Comparison of ENCODE assay signal across 10 cellular contexts in genomic region chr18:9140984-9141383, GRCh38. TPM values are rescaled to one million over a fixed set of nuclear protein-coding genes. Genes with fewer than 3 reads are reported as not detected.
A peak's percentile ranks its signal among the peaks of the same experiment; 100 is the strongest.
DNase-seq lines count a peak whose midpoint lies in the region; ATAC-seq and TF ChIP-seq lines count a peak whose summit lies in the region.
"Had no signal": no experiment of that assay in that cellular context is flagged by ENCODE, and none has a peak within 500 bp of the region (broad histone marks: within the 10 kb centered on the region; RNA-seq: fewer than 3 reads in every experiment).

No MANE protein-coding gene starts in this region.

- CTCF ChIA-PET in activated B cell treated with CpG ODN at 0.5 μM for 24 hours (lab: Charles Lee): interaction anchor here (1.0 to 4.9 kb wide), 5 partner anchors 19 to 67 kb away, joined by 3 to 19 read pairs (median 7); partner anchors contain the start of gene NDUFV2

- no peak for TF ChIP-seq CTCF in activated B cell treated with CpG ODN at 0.5 μM for 24 hours (IDR thresholded peaks at IDR 0.05)

- intact Hi-C loops in activated B cell treated with CpG ODN at 0.5 μM for 24 hours (cut with micrococcal nuclease): no loop called here

- H3K4me3 Mint-ChIP-seq in activated T-cell treated with anti-CD3 and anti-CD28 coated beads, Interleukin-2, amount 50 U/mL, for 24 hours: peak overlapping the region; percentile 88
- peak overlapping the region; percentile 81 for H3K4me3 Mint-ChIP-seq in activated B cell treated with CpG ODN at 0.5 μM for 24 hours
- peak overlapping the region; percentile 8 to 60 (median 19) for H3K4me3 Mint-ChIP-seq in immature natural killer cell
- peak overlapping the region; percentile 73 to 87 for H3K4me3 Mint-ChIP-seq in stimulated activated naive CD8-positive, alpha-beta T cell treated with anti-CD3 and anti-CD28 coated beads, Interleukin-15, amount 100 ng/mL, for 72 hours

- no peak for ATAC-seq in activated B cell treated with CpG ODN at 0.5 μM for 24 hours (ENCODE audit: low read depth)
- ATAC-seq in stimulated activated naive CD8-positive, alpha-beta T cell treated with anti-CD3 and anti-CD28 coated beads, Interleukin-15, amount 100 ng/mL, for 72 hours: no peak
- no peak for ATAC-seq in HG02588 (IDR thresholded peaks at IDR 0.05; ENCODE audit: unreplicated experiment)
- ATAC-seq: upper lobe of right lung had no signal

- H3K9me3 Mint-ChIP-seq in activated T-cell treated with anti-CD3 and anti-CD28 coated beads, Interleukin-2, amount 50 U/mL, for 24 hours: no peaks in the 10 kb centered on the region
- no peaks in the 10 kb centered on the region for H3K9me3 Mint-ChIP-seq in activated B cell treated with CpG ODN at 0.5 μM for 24 hours
- H3K9me3 Mint-ChIP-seq in immature natural killer cell: no peaks in the 10 kb centered on the region
- H3K9me3 Mint-ChIP-seq in stimulated activated naive CD8-positive, alpha-beta T cell treated with anti-CD3 and anti-CD28 coated beads, Interleukin-15, amount 100 ng/mL, for 72 hours: no peaks in the 10 kb centered on the region

- DNase-seq in activated T-cell treated with anti-CD3 and anti-CD28 coated beads, Interleukin-2, amount 50 U/mL, for 24 hours: no peak
- no peak for DNase-seq in activated T-cell treated with anti-CD3 and anti-CD28 coated beads, Interleukin-2, amount 50 U/mL, for 48 hours
- DNase-seq in activated B cell treated with CpG ODN at 0.5 μM for 24 hours: no peak
- no peak for DNase-seq in immature natural killer cell
- DNase-seq in stimulated activated naive CD8-positive, alpha-beta T cell treated with anti-CD3 and anti-CD28 coated beads, Interleukin-15, amount 100 ng/mL, for 72 hours: no peak
- no peak for DNase-seq in GF-D8 (lab: John Stamatoyannopoulos, UW)
- DNase-seq in D341Med (ENCODE audit: low spot score): no peak
- DNase-seq: Kasumi-1, upper lobe of right lung had no signal

- POLR2A ChIA-PET in activated B cell treated with CpG ODN at 0.5 μM for 24 hours (lab: Charles Lee): interaction anchor here (1.5 to 11.4 kb wide), 3 partner anchors 26 to 67 kb away, joined by 4 to 257 read pairs (median 211); partner anchors contain the start of gene NDUFV2

- peaks cover 68% of the 10 kb centered on the region for H3K4me1 Mint-ChIP-seq in activated T-cell treated with anti-CD3 and anti-CD28 coated beads, Interleukin-2, amount 50 U/mL, for 24 hours (ENCODE audit: low read depth)
- H3K4me1 Mint-ChIP-seq in activated B cell treated with CpG ODN at 0.5 μM for 24 hours (peaks cover 75% of the 10 kb centered on the region), immature natural killer cell (peaks cover 70 to 83% of the 10 kb centered on the region in 2 donors)
- H3K4me1 Mint-ChIP-seq in stimulated activated naive CD8-positive, alpha-beta T cell treated with anti-CD3 and anti-CD28 coated beads, Interleukin-15, amount 100 ng/mL, for 72 hours: peaks cover 60% of the 10 kb centered on the region

- H3K36me3 Mint-ChIP-seq in activated T-cell treated with anti-CD3 and anti-CD28 coated beads, Interleukin-2, amount 50 U/mL, for 24 hours (ENCODE audit: low read depth): peaks cover 51% of the 10 kb centered on the region
- H3K36me3 Mint-ChIP-seq in activated B cell treated with CpG ODN at 0.5 μM for 24 hours (ENCODE audit: low read depth) (peaks cover 29% of the 10 kb centered on the region), immature natural killer cell (no peaks in the 10 kb centered on the region)

- H3K27me3 Mint-ChIP-seq in activated T-cell treated with anti-CD3 and anti-CD28 coated beads, Interleukin-2, amount 50 U/mL, for 24 hours: no peaks in the 10 kb centered on the region
- H3K27me3 Mint-ChIP-seq in activated B cell treated with CpG ODN at 0.5 μM for 24 hours (no peaks in the 10 kb centered on the region), immature natural killer cell (ENCODE audit: low read depth in 3 of 3) (peaks cover 7 to 26% (median 8%) of the 10 kb centered on the region in 3 donors)
- H3K27me3 Mint-ChIP-seq in stimulated activated naive CD8-positive, alpha-beta T cell treated with anti-CD3 and anti-CD28 coated beads, Interleukin-15, amount 100 ng/mL, for 72 hours: no peaks in the 10 kb centered on the region

- peak overlapping the region; percentile 98 for H3K27ac Mint-ChIP-seq in activated T-cell treated with anti-CD3 and anti-CD28 coated beads, Interleukin-2, amount 50 U/mL, for 24 hours
- H3K27ac Mint-ChIP-seq in activated B cell treated with CpG ODN at 0.5 μM for 24 hours: peak overlapping the region; percentile 88
- H3K27ac Mint-ChIP-seq in immature natural killer cell: peak overlapping the region; percentile 63 to 95 (median 80)
- H3K27ac Mint-ChIP-seq in stimulated activated naive CD8-positive, alpha-beta T cell treated with anti-CD3 and anti-CD28 coated beads, Interleukin-15, amount 100 ng/mL, for 72 hours: peak overlapping the region; percentile 25 to 63

RNA-seq across cellular contexts. Expression of gene ANKRD12, which starts 4.4 kb away (rescaled TPM):
- 121 and 125 TPM in 2 replicates for total RNA-seq in activated B cell treated with CpG ODN at 0.5 μM for 24 hours
- polyA plus RNA-seq in immature natural killer cell: 10 to 100 TPM in 2 of 3 donors, 1 to 10 TPM in 1; 8.8 to 69.7 (median 35.7) TPM

RNA-seq across cellular contexts. Expression of gene NDUFV2, which starts 38.5 kb away (rescaled TPM):
- total RNA-seq in activated B cell treated with CpG ODN at 0.5 μM for 24 hours: 168 and 169 TPM in 2 replicates
- 100 to 1,000 TPM in 2 of 3 donors, 10 to 100 TPM in 1; 88.7 to 155 (median 115) TPM for polyA plus RNA-seq in immature natural killer cell

Comparison
In these comparisons a context has a peak if more than half of its experiments do, and no peak if none do; other contexts are left out.
1. H3K27ac Mint-ChIP-seq: peak in every context shown above with its lines; median percentile 98 in activated T-cell treated with anti-CD3 and anti-CD28 coated beads, Interleukin-2, amount 50 U/mL, for 24 hours; 88 in activated B cell treated with CpG ODN at 0.5 μM for 24 hours; 80 in immature natural killer cell; 44 in stimulated activated naive CD8-positive, alpha-beta T cell treated with anti-CD3 and anti-CD28 coated beads, Interleukin-15, amount 100 ng/mL, for 72 hours.
2. H3K4me3 Mint-ChIP-seq: peak in every context shown above with its lines; median percentile 88 in activated T-cell treated with anti-CD3 and anti-CD28 coated beads, Interleukin-2, amount 50 U/mL, for 24 hours; 81 in activated B cell treated with CpG ODN at 0.5 μM for 24 hours; 80 in stimulated activated naive CD8-positive, alpha-beta T cell treated with anti-CD3 and anti-CD28 coated beads, Interleukin-15, amount 100 ng/mL, for 72 hours; 19 in immature natural killer cell.